ENCODE assay signal across 8 cellular contexts in genomic region chr4:41256131-41256739, GRCh38. TPM values are rescaled to one million over a fixed set of nuclear protein-coding genes. Genes with fewer than 3 reads are reported as not detected.
DNase-seq lines count a peak whose midpoint lies in the region; ATAC-seq and TF ChIP-seq lines count a peak whose summit lies in the region.

No MANE protein-coding gene starts in this region.

- 46 to 48% methylated on average over 2 to 11 of the region's 13 CpGs for WGBS in gastroesophageal sphincter (ENCODE audit: low coverage in 1 of 2), 2 donors

- H3K4me3 ChIP-seq in cardiac muscle cell (peak overlapping the region; percentile 48), uterus (peak overlapping the region; percentile 10 to 43), gastroesophageal sphincter (peak overlapping the region in 1 of 2 donors; percentile 60)

- no peak for TF ChIP-seq POLR2A in uterus (IDR thresholded peaks at IDR 0.05)
- no peak for TF ChIP-seq POLR2A in gastroesophageal sphincter (IDR thresholded peaks at IDR 0.05)

- ATAC-seq in Right ventricle myocardium superior (ENCODE audit: poor library complexity) (no peak), activated B cell treated with CpG ODN at 0.5 μM for 24 hours (ENCODE audit: low read depth) (no peak), HG02571 (IDR thresholded peaks at IDR 0.05; ENCODE audit: unreplicated experiment) (no peak), gastroesophageal sphincter (no peak)

- H3K9me3 Mint-ChIP-seq in activated B cell treated with CpG ODN at 0.5 μM for 24 hours (no peaks in the 10 kb centered on the region), immature natural killer cell (peaks cover 0 to 13% (median 4%) of the 10 kb centered on the region in 6 donors)

- peak; percentile 9 to 64 for DNase-seq in cardiac muscle cell (ENCODE audit: low read depth in 1 of 2, low spot score in 1 of 2)
- no peak for DNase-seq in Right ventricle myocardium superior
- DNase-seq in activated B cell treated with CpG ODN at 0.5 μM for 24 hours, result no peak
- no peak for DNase-seq in immature natural killer cell
- no peak for DNase-seq in uterus
- DNase-seq in activated CD4-positive, alpha-beta T cell treated with anti-CD3 and anti-CD28 coated beads for 48 hours, result no peak

- no peak overlapping the region for H3K27ac Mint-ChIP-seq in activated B cell treated with CpG ODN at 0.5 μM for 24 hours
- H3K27ac Mint-ChIP-seq in immature natural killer cell, result no peak overlapping the region

- H3K4me1 ChIP-seq in cardiac muscle cell (ENCODE audit: low read depth) (no peaks in the 10 kb centered on the region), uterus (peaks cover 0 to 9% of the 10 kb centered on the region in 2 donors), gastroesophageal sphincter (peaks cover 0 to 19% (median 10%) of the 10 kb centered on the region in 3 donors)

- TF ChIP-seq CTCF in cardiac muscle cell (IDR thresholded peaks at IDR 0.05; ENCODE audit: low read depth, low read length), result no peak
- no peak for TF ChIP-seq CTCF in activated B cell treated with CpG ODN at 0.5 μM for 24 hours (IDR thresholded peaks at IDR 0.05)
- no peak for TF ChIP-seq CTCF in uterus (IDR thresholded peaks at IDR 0.05)
- no peak for TF ChIP-seq CTCF in gastroesophageal sphincter (IDR thresholded peaks at IDR 0.05)

- CTCF ChIA-PET in activated B cell treated with CpG ODN at 0.5 μM for 24 hours (lab: Charles Lee), result interaction anchor here (1.4 kb wide), 1 partner anchor 483 kb away, joined by 3 read pairs; no protein-coding TSS in a partner anchor

- no peaks in the 10 kb centered on the region for H3K36me3 Mint-ChIP-seq in activated B cell treated with CpG ODN at 0.5 μM for 24 hours (ENCODE audit: low read depth)
- H3K36me3 Mint-ChIP-seq in immature natural killer cell, result peaks cover 0 to 4% (median 0%) of the 10 kb centered on the region in 3 donors

- intact Hi-C loops in Right ventricle myocardium superior (cut with DNase I), result no loop called here
- intact Hi-C loops in activated B cell treated with CpG ODN at 0.5 μM for 24 hours (cut with micrococcal nuclease), result no loop called here
- intact Hi-C loops in uterus (cut with DNase I; ENCODE audit: low total_unique reads), result no loop called here

- H3K27ac ChIP-seq in cardiac muscle cell (no peak overlapping the region), uterus (no peak overlapping the region), gastroesophageal sphincter (no peak overlapping the region)

- no peak for TF ChIP-seq EP300 in gastroesophageal sphincter (IDR thresholded peaks at IDR 0.05)

- peak overlapping the region; percentile 63 for H3K4me3 Mint-ChIP-seq in activated B cell treated with CpG ODN at 0.5 μM for 24 hours
- H3K4me3 Mint-ChIP-seq in immature natural killer cell, result peak overlapping the region in 4 of 5 donors; percentile 22 to 61 (median 29)

- H3K9me3 ChIP-seq in cardiac muscle cell (ENCODE audit: low read depth) (no peaks in the 10 kb centered on the region), uterus (no peaks in the 10 kb centered on the region), gastroesophageal sphincter (no peaks in the 10 kb centered on the region)

- H3K36me3 ChIP-seq in cardiac muscle cell (no peaks in the 10 kb centered on the region), uterus (no peaks in the 10 kb centered on the region), gastroesophageal sphincter (no peaks in the 10 kb centered on the region)

- POLR2A ChIA-PET in activated B cell treated with CpG ODN at 0.5 μM for 24 hours (lab: Charles Lee), result interaction anchor here (0.6 kb wide), 1 partner anchor 1393 kb away, joined by 3 read pairs; no protein-coding TSS in a partner anchor

- H3K27me3 ChIP-seq in cardiac muscle cell (peaks cover 33% of the 10 kb centered on the region), uterus (peaks cover 0 to 6% of the 10 kb centered on the region in 2 donors), gastroesophageal sphincter (peaks cover 32% of the 10 kb centered on the region)

- H3K27me3 Mint-ChIP-seq in activated B cell treated with CpG ODN at 0.5 μM for 24 hours (peaks cover 39% of the 10 kb centered on the region), immature natural killer cell (ENCODE audit: low read depth in 3 of 3) (peaks cover 0 to 13% (median 7%) of the 10 kb centered on the region in 3 donors)

- H3K4me1 Mint-ChIP-seq in activated B cell treated with CpG ODN at 0.5 μM for 24 hours (peaks cover 10% of the 10 kb centered on the region), immature natural killer cell (peaks cover 5 to 6% of the 10 kb centered on the region in 2 donors)

RNA-seq across cellular contexts. Expression of gene UCHL1, which starts 0.5 kb away (rescaled TPM):
- 36.3 and 71.8 TPM in 2 replicates for total RNA-seq in cardiac muscle cell
- 33.3 and 60.3 TPM in 2 replicates for polyA plus RNA-seq in cardiac muscle cell
- total RNA-seq in Right ventricle myocardium superior, result 9.5 TPM
- total RNA-seq in activated B cell treated with CpG ODN at 0.5 μM for 24 hours, result 1.9 and 2.6 TPM in 2 replicates
- polyA plus RNA-seq in immature natural killer cell, result not detected
- total RNA-seq in uterus, result 10 to 100 TPM in 3 of 4 donors, 1 to 10 TPM in 1; 3.5 to 81.4 (median 46.4) TPM
- 10 to 100 TPM in 3 of 4 donors, 1 to 10 TPM in 1; 9.8 to 43.0 (median 39.6) TPM for total RNA-seq in gastroesophageal sphincter

RNA-seq across cellular contexts. Expression of gene APBB2, which starts 41.9 kb away (rescaled TPM):
- total RNA-seq in cardiac muscle cell (11.4 and 14.9 TPM in 2 replicates), Right ventricle myocardium superior (22.5 TPM), activated B cell treated with CpG ODN at 0.5 μM for 24 hours (2.1 and 3.7 TPM in 2 replicates), uterus (100 to 1,000 TPM in 2 of 4 donors, 10 to 100 TPM in 2; 32.4 to 133 (median 92.1) TPM), gastroesophageal sphincter (100 to 1,000 TPM in 1 of 4 donors, 10 to 100 TPM in 3; 66.3 to 133 (median 90.2) TPM)
- polyA plus RNA-seq in cardiac muscle cell (4.6 and 9.9 TPM in 2 replicates), immature natural killer cell (not detected)

Comparison
In these comparisons a context has a peak if more than half of its experiments do, and no peak if none do; other contexts are left out.
1. DNase-seq: peak in cardiac muscle cell (2 of 2); none in Right ventricle myocardium superior (single experiment), activated B cell treated with CpG ODN at 0.5 μM for 24 hours (single experiment), immature natural killer cell (0 of 3), uterus (0 of 2) and activated CD4-positive, alpha-beta T cell treated with anti-CD3 and anti-CD28 coated beads for 48 hours (single experiment).